ENCODE assay signal across 18 cellular contexts in the genomic region with DNA sequence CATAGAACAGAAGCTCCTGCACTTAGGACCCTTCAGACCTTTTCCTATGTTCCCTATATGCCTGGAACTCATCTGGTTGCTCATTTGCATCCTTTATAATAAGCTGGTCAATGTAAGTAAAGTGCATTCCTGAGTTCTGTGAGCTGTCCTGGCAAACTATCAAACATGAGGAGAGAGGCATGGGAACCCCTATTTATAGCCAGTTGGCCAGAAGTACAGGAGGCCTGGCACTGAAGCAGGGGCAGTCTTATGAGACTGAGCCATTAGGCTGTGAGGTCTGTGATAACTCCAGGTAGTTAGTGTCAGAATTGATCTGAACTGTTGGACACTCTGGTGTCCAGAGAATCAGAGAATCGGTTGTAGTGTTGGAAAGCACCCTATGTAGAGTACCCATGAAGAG.
DNase-seq lines count a peak whose midpoint lies in the region; ATAC-seq and TF ChIP-seq lines count a peak whose summit lies in the region.
"Had no signal": no experiment of that assay in that cellular context is flagged by ENCODE, and none has a peak within 500 bp of the region (broad histone marks: within the 10 kb centered on the region; RNA-seq: fewer than 3 reads in every experiment).

No MANE protein-coding gene starts in this region.

- ATAC-seq in left ventricle myocardium superior (peak; percentile 84), GM18502 (IDR thresholded peaks at IDR 0.05; ENCODE audit: poor library complexity, unreplicated experiment) (no peak)
- no peak for ATAC-seq in activated T-cell treated with anti-CD3 and anti-CD28 coated beads, Interleukin-2, amount 50 U/mL, for 4 hours

- no peaks in the 10 kb centered on the region for H3K27me3 Mint-ChIP-seq in activated T-cell treated with anti-CD3 and anti-CD28 coated beads, Interleukin-2, amount 50 U/mL, for 4 hours (ENCODE audit: low read depth)

- no peaks in the 10 kb centered on the region for H3K9me3 Mint-ChIP-seq in activated T-cell treated with anti-CD3 and anti-CD28 coated beads, Interleukin-2, amount 50 U/mL, for 4 hours

- TF ChIP-seq CTCF in GM10266 (IDR thresholded peaks at IDR 0.05; ENCODE audit: control insufficient read depth, insufficient read depth, low read depth, missing control alignments): no peak

- no peak overlapping the region for H3K4me3 Mint-ChIP-seq in activated T-cell treated with anti-CD3 and anti-CD28 coated beads, Interleukin-2, amount 50 U/mL, for 4 hours

- peaks cover 61% of the 10 kb centered on the region for H3K4me1 Mint-ChIP-seq in activated T-cell treated with anti-CD3 and anti-CD28 coated beads, Interleukin-2, amount 50 U/mL, for 4 hours (ENCODE audit: low read depth)

- H3K36me3 Mint-ChIP-seq in activated T-cell treated with anti-CD3 and anti-CD28 coated beads, Interleukin-2, amount 50 U/mL, for 4 hours (ENCODE audit: insufficient read depth): no peaks in the 10 kb centered on the region

- DNase-seq in A172 (ENCODE audit: low spot score): peak; percentile 33
- peak; percentile 41 for DNase-seq in EL
- peak; percentile 38 for DNase-seq in astrocyte of the hippocampus (ENCODE audit: low read depth, low spot score)
- peak; percentile 51 for DNase-seq in left ventricle myocardium superior
- DNase-seq in GM10266 (ENCODE audit: extremely low spot score): no peak
- no peak for DNase-seq in AML-193 (lab: John Stamatoyannopoulos, UW)
- no peak for DNase-seq in activated T-cell treated with anti-CD3 and anti-CD28 coated beads, Interleukin-2, amount 50 U/mL, for 4 hours
- DNase-seq: activated CD4-positive, alpha-beta T cell treated with anti-CD3 and anti-CD28 coated beads for 4 hours; cortex of kidney; Karpas-422; kidney glomerular epithelial cell; NCI-H146; NCI-H226; posterior cingulate gyrus; SHP77 treated with DMSO at 0.1 percent for 48 hours; stimulated activated CD4-positive, alpha-beta T cell treated with anti-CD3 and anti-CD28 coated beads, Interleukin-12 subunit alpha, Interleukin-12 subunit beta, amount 100 ng/mL, for 4 hours; T-helper 9 cell had no signal

- intact Hi-C loops in left ventricle myocardium superior (cut with micrococcal nuclease): no loop called here

Comparison
In these comparisons a context has a peak if more than half of its experiments do, and no peak if none do; other contexts are left out.
1. DNase-seq: peak in A172 (single experiment), EL (single experiment), astrocyte of the hippocampus (single experiment) and left ventricle myocardium superior (single experiment); none in GM10266 (single experiment), AML-193 (0 of 2) and activated T-cell treated with anti-CD3 and anti-CD28 coated beads, Interleukin-2, amount 50 U/mL, for 4 hours (single experiment).